In the genomic region with DNA sequence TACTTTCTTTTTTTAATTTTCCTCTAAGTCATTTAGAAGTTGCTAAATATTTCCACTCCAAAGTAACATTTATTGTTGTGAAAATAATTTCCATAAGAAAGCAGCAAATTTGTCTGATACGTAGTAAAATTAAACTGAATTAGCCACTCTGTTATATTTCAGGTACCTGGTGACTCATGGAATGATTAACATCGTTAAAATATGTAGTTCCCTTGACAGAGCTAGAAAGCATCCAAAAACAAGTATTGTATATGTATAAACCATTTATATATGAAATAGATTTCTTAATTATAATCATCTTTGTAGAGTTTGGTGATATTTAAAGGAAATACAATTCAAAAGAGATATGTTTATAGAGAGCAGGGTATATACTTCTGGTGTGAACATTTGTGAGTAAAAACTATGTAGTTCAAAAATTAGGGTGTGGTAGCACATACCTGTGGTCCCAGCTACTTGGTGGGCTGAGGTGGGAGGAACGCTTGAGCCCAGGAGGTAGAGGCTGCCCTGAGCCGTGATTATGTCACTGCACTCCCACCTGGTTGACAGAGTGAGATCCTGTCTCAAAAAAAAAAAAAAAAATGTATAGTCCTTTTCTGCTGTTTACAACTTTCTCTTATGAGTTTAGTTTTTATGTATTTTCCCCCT, we compare ENCODE assay signal across 25 cellular contexts. TPM values are rescaled to one million over a fixed set of nuclear protein-coding genes. Genes with fewer than 3 reads are reported as not detected.
DNase-seq lines count a peak whose midpoint lies in the region; ATAC-seq, FAIRE-seq and TF ChIP-seq lines count a peak whose summit lies in the region.
"Had no signal": no experiment of that assay in that cellular context is flagged by ENCODE, and none has a peak within 500 bp of the region (broad histone marks: within the 10 kb centered on the region; RNA-seq: fewer than 3 reads in every experiment).

No MANE protein-coding gene starts in this region.

- peak overlapping the region in 1 of 3 experiments; percentile 12 for H3K4me3 ChIP-seq in mammary epithelial cell (replicated peaks in 1 of 3; ENCODE audit: insufficient read depth in 1 of 3, low read depth in 2 of 3, low read length in 3 of 3)
- H3K4me3 ChIP-seq in keratinocyte (ENCODE audit: control insufficient read depth in 2 of 3, extremely low read depth in 1 of 3, insufficient read depth in 2 of 3, low read depth in 1 of 3, low read length in 3 of 3) = peak overlapping the region in 1 of 3 experiments; percentile 29

- dilution Hi-C loops in mammary epithelial cell (cut with HindIII; ENCODE audit: low sequenced_read_pairs) = no loop called here
- dilution Hi-C loops in keratinocyte (cut with MboI; ENCODE audit: extremely low pct_ligation_motif_present, low sequenced_read_pairs) = no loop called here

- DNase-seq in ELR (ENCODE audit: low read depth) (peak; percentile 31), NCI-H226 (peak; percentile 48), mammary epithelial cell (peak; percentile 54), keratinocyte (ENCODE audit: low read depth, low spot score) (peak; percentile 26), A172 (ENCODE audit: low spot score) (no peak)
- no peak for DNase-seq in stimulated activated CD4-positive, alpha-beta T cell treated with anti-CD3 and anti-CD28 coated beads, Interleukin-4, amount 100 ng/mL, for 1 hour
- DNase-seq: Caco-2; CD8-positive, alpha-beta T cell; DMS 273 treated with DMSO at 0.1 percent for 48 hours; DMS79; EL; GF-D8; Kasumi-1; NCI-H1105 treated with DMSO at 0.1 percent for 48 hours; NCI-H146; NCI-H1930; NCI-H2107; NCI-H446; NCI-H524 treated with DMSO at 0.1 percent for 48 hours; NCI-H774; Right ventricle myocardium superior; SW 1271 had no signal

- FAIRE-seq in keratinocyte (lab: Jason Lieb, UNC) = peak; percentile 67
- FAIRE-seq: HepG2 had no signal

- in situ Hi-C loops in mammary epithelial cell (cut with MboI; ENCODE audit: low sequenced_read_pairs in 2 of 2) = loop anchor here (10.0 kb wide), 1 partner anchor 115 kb away; no protein-coding TSS in a partner anchor

- intact Hi-C loops in mammary epithelial cell (cut with micrococcal nuclease) = loop anchor here (5.0 kb wide), 1 partner anchor 38 kb away; the partner anchor contains the start of gene ATP11B

- peaks cover 15% of the 10 kb centered on the region for H3K4me1 ChIP-seq in mammary epithelial cell (ENCODE audit: insufficient read depth, low read length)
- peaks cover 18% of the 10 kb centered on the region for H3K4me1 ChIP-seq in keratinocyte (ENCODE audit: control insufficient read depth, extremely low read depth, insufficient read depth, low read length)
- H3K4me1 ChIP-seq: Caco-2 had no signal

- H4K20me1 ChIP-seq in mammary epithelial cell (ENCODE audit: insufficient read depth, low read length) (no peaks in the 10 kb centered on the region), keratinocyte (ENCODE audit: control insufficient read depth, extremely low read depth, insufficient read depth, low read length) (no peaks in the 10 kb centered on the region)

- H3K27me3 ChIP-seq in mammary epithelial cell (ENCODE audit: insufficient read depth, low read length) (no peaks in the 10 kb centered on the region), keratinocyte (ENCODE audit: control insufficient read depth, extremely low read depth, insufficient read depth, low read length) (no peaks in the 10 kb centered on the region)

- H3K27ac ChIP-seq in mammary epithelial cell (ENCODE audit: insufficient read depth, low read depth, low read length) (peak overlapping the region; percentile 94), keratinocyte (ENCODE audit: control insufficient read depth, insufficient read depth, low read length) (peak overlapping the region; percentile 61)
- H3K27ac ChIP-seq: C4-2B had no signal

- no peak for TF ChIP-seq CTCF in mammary epithelial cell (conservative IDR thresholded peaks at IDR 0.05 in 1 of 2, IDR thresholded peaks at IDR 0.05 in 1 of 2; ENCODE audit: extremely low read depth in 1 of 2, insufficient read depth in 1 of 2, low read depth in 1 of 2, low read length in 2 of 2)
- TF ChIP-seq CTCF in keratinocyte (optimal IDR thresholded peaks at IDR 0.05 in 1 of 3, IDR thresholded peaks at IDR 0.05 in 1 of 3, conservative IDR thresholded peaks at IDR 0.05 in 1 of 3; ENCODE audit: extremely low read depth in 1 of 3, insufficient read depth in 2 of 3, low read length in 3 of 3) = no peak

- H3K79me2 ChIP-seq in mammary epithelial cell (ENCODE audit: insufficient read depth, low read length) = peaks cover 39% of the 10 kb centered on the region
- peaks cover 9% of the 10 kb centered on the region for H3K79me2 ChIP-seq in keratinocyte (ENCODE audit: control insufficient read depth, insufficient read depth, low read length)

- H3K4me2 ChIP-seq in mammary epithelial cell (ENCODE audit: insufficient read depth, low read depth, low read length) = peak overlapping the region; percentile 74
- H3K4me2 ChIP-seq in keratinocyte (ENCODE audit: control insufficient read depth, extremely low read depth, insufficient read depth, low read depth, low read length) = peak overlapping the region; percentile 51

- H3K36me3 ChIP-seq in mammary epithelial cell (ENCODE audit: insufficient read depth, low read length) = peaks cover 5% of the 10 kb centered on the region
- peaks cover 8 to 10% of the 10 kb centered on the region in 2 experiments for H3K36me3 ChIP-seq in keratinocyte (ENCODE audit: control insufficient read depth in 2 of 2, extremely low read depth in 1 of 2, insufficient read depth in 2 of 2, low read length in 2 of 2)

- H3K9me3 ChIP-seq in mammary epithelial cell (replicated peaks; ENCODE audit: insufficient read depth, low read length) (no peaks in the 10 kb centered on the region), keratinocyte (ENCODE audit: control insufficient read depth, low read depth, low read length) (no peaks in the 10 kb centered on the region)
- H3K9me3 ChIP-seq: Caco-2 had no signal

- WGBS in mammary epithelial cell (ENCODE audit: low coverage, missing lambda C conversion rate) = 2% methylated on average over 3 of the region's 4 CpGs

- ATAC-seq in HG02884 (IDR thresholded peaks at IDR 0.05; ENCODE audit: unreplicated experiment) = no peak
- ATAC-seq: CD8-positive, alpha-beta T cell; HepG2 had no signal

- BruUV-seq in mammary epithelial cell (replicated peaks; lab: Mats Ljungman, UMichigan) = no TSS peak

- CTCF ChIA-PET in mammary epithelial cell (lab: Charles Lee; ENCODE audit: low non-redundant PET) = no interaction called here

- H2AFZ ChIP-seq in mammary epithelial cell (ENCODE audit: low read depth, low read length) = no peak overlapping the region
- H2AFZ ChIP-seq in keratinocyte (ENCODE audit: control insufficient read depth, low read length) = peak overlapping the region; percentile 6

- peak overlapping the region; percentile 5 for H3K9ac ChIP-seq in mammary epithelial cell (ENCODE audit: insufficient read depth, low read length)
- peak overlapping the region; percentile 33 for H3K9ac ChIP-seq in keratinocyte (ENCODE audit: control insufficient read depth, extremely low read depth, insufficient read depth, low read length)

- H3K9me1 ChIP-seq in keratinocyte (ENCODE audit: control insufficient read depth, extremely low read depth, insufficient read depth, low read length) = no peaks in the 10 kb centered on the region

RNA-seq across cellular contexts. Expression of gene ATP11B, which starts 36.6 kb away (rescaled TPM):
- 10 to 100 TPM; 74.4 to 80.2 TPM for total RNA-seq in mammary epithelial cell
- polyA plus RNA-seq in mammary epithelial cell = 18.3 TPM
- 59.0 TPM for polyA minus RNA-seq in mammary epithelial cell
- polyA plus RNA-seq in keratinocyte = 15.1 to 28.9 TPM (median 22.0 TPM) in 3 replicates
- polyA plus RNA-seq in keratinocyte (2011; ENCODE audit: low read depth) = 75.5 TPM
- polyA plus RNA-seq in keratinocyte (2011; cell fraction: cytosol; rRNA removed) = 8.7 and 17.7 TPM in 2 replicates
- 23.1 and 28.4 TPM in 2 replicates for polyA plus RNA-seq in keratinocyte (2011; cell fraction: nucleus; rRNA removed)
- polyA plus RNA-seq in keratinocyte (2012; ENCODE audit: low replicate concordance) = 23.9 and 26.0 TPM in 2 replicates
- 17.8 to 50.6 TPM (median 22.8 TPM) in 3 replicates for polyA minus RNA-seq in keratinocyte
- polyA minus RNA-seq in keratinocyte (2011; cell fraction: cytosol; rRNA and poly(A)+ RNA removed) = 16.5 TPM
- polyA minus RNA-seq in keratinocyte (2011; cell fraction: nucleus; rRNA and poly(A)+ RNA removed) = 40.6 and 68.4 TPM in 2 replicates
- 50.5 and 55.5 TPM in 2 replicates for total RNA-seq in A172 (2014; rRNA removed; shearing (Covaris generic))

Comparison
In these comparisons a context has a peak if more than half of its experiments do, and no peak if none do; other contexts are left out.
1. DNase-seq: peak in ELR (single experiment), NCI-H226 (single experiment), mammary epithelial cell (single experiment) and keratinocyte (single experiment); none in A172 (single experiment) and stimulated activated CD4-positive, alpha-beta T cell treated with anti-CD3 and anti-CD28 coated beads, Interleukin-4, amount 100 ng/mL, for 1 hour (single experiment).